ENCODE assay signal across 21 cellular contexts in genomic region chr5:174177976-174178600, GRCh38.
"Had no signal": no experiment of that assay in that cellular context is flagged by ENCODE, and none has a peak within 500 bp of the region (broad histone marks: within the 10 kb centered on the region; RNA-seq: fewer than 3 reads in every experiment).

No MANE protein-coding gene starts in this region.

- H3K36me3 ChIP-seq: heart left ventricle, sigmoid colon had no signal

- H3K4me3 ChIP-seq: heart left ventricle, sigmoid colon, testis had no signal

- H3K27ac ChIP-seq: heart left ventricle, sigmoid colon, testis, VCaP had no signal

- H3K4me1 Mint-ChIP-seq: activated CD4-positive, alpha-beta memory T cell treated with anti-CD3 and anti-CD28 coated beads, Interleukin-2, amount 10 ng/mL, durations not matched to agents 7 days and 5 days; activated CD4-positive, alpha-beta T cell treated with anti-CD3 and anti-CD28 coated beads, Interleukin-2, amount 10 ng/mL, durations not matched to agents 24 days and 14 days; activated naive CD8-positive, alpha-beta T cell treated with anti-CD3 and anti-CD28 coated beads, Interleukin-2, amount 10 ng/mL, durations not matched to agents 7 days and 5 days; memory B cell; nephron; T-cell had no signal

- H3K9me3 ChIP-seq: sigmoid colon, testis had no signal

- H3K4me3 Mint-ChIP-seq: activated CD4-positive, alpha-beta memory T cell treated with anti-CD3 and anti-CD28 coated beads, Interleukin-2, amount 10 ng/mL, durations not matched to agents 7 days and 5 days; activated CD4-positive, alpha-beta T cell treated with anti-CD3 and anti-CD28 coated beads, Interleukin-2, amount 10 ng/mL, durations not matched to agents 24 days and 14 days; activated naive CD4-positive, alpha-beta T cell treated with anti-CD3 and anti-CD28 coated beads for 36 hours; activated naive CD8-positive, alpha-beta T cell treated with anti-CD3 and anti-CD28 coated beads, Interleukin-2, amount 10 ng/mL, durations not matched to agents 7 days and 5 days; activated T-cell treated with anti-CD3 and anti-CD28 coated beads, Interleukin-2, amount 50 U/mL, for 72 hours; memory B cell; nephron; T-cell; T-helper 2 cell treated with Interferon-gamma antibody and Interleukin-4, amounts not matched to agents 5 μg/mL and 100 μg/mL, for 36 hours had no signal

- H3K36me3 Mint-ChIP-seq: activated naive CD8-positive, alpha-beta T cell treated with anti-CD3 and anti-CD28 coated beads, Interleukin-2, amount 10 ng/mL, durations not matched to agents 7 days and 5 days; memory B cell; T-cell had no signal

- H3K27me3 ChIP-seq: sigmoid colon, testis had no signal

- H3K27me3 Mint-ChIP-seq: activated CD4-positive, alpha-beta memory T cell treated with anti-CD3 and anti-CD28 coated beads, Interleukin-2, amount 10 ng/mL, durations not matched to agents 7 days and 5 days; activated CD4-positive, alpha-beta T cell treated with anti-CD3 and anti-CD28 coated beads, Interleukin-2, amount 10 ng/mL, durations not matched to agents 24 days and 14 days had no signal

- H3K27ac Mint-ChIP-seq: activated CD4-positive, alpha-beta memory T cell treated with anti-CD3 and anti-CD28 coated beads, Interleukin-2, amount 10 ng/mL, durations not matched to agents 7 days and 5 days; activated CD4-positive, alpha-beta T cell treated with anti-CD3 and anti-CD28 coated beads, Interleukin-2, amount 10 ng/mL, durations not matched to agents 24 days and 14 days; activated naive CD4-positive, alpha-beta T cell treated with anti-CD3 and anti-CD28 coated beads for 36 hours; activated naive CD8-positive, alpha-beta T cell treated with anti-CD3 and anti-CD28 coated beads, Interleukin-2, amount 10 ng/mL, durations not matched to agents 7 days and 5 days; activated T-cell treated with anti-CD3 and anti-CD28 coated beads, Interleukin-2, amount 50 U/mL, for 72 hours; memory B cell; nephron; T-cell; T-helper 2 cell treated with Interferon-gamma antibody and Interleukin-4, amounts not matched to agents 5 μg/mL and 100 μg/mL, for 36 hours had no signal

- H3K9me3 Mint-ChIP-seq: activated CD4-positive, alpha-beta memory T cell treated with anti-CD3 and anti-CD28 coated beads, Interleukin-2, amount 10 ng/mL, durations not matched to agents 7 days and 5 days; activated CD4-positive, alpha-beta T cell treated with anti-CD3 and anti-CD28 coated beads, Interleukin-2, amount 10 ng/mL, durations not matched to agents 24 days and 14 days; activated naive CD4-positive, alpha-beta T cell treated with anti-CD3 and anti-CD28 coated beads for 36 hours; activated naive CD8-positive, alpha-beta T cell treated with anti-CD3 and anti-CD28 coated beads, Interleukin-2, amount 10 ng/mL, durations not matched to agents 7 days and 5 days; activated T-cell treated with anti-CD3 and anti-CD28 coated beads, Interleukin-2, amount 50 U/mL, for 72 hours; memory B cell; nephron; T-cell; T-helper 2 cell treated with Interferon-gamma antibody and Interleukin-4, amounts not matched to agents 5 μg/mL and 100 μg/mL, for 36 hours had no signal

- H3K4me1 ChIP-seq: sigmoid colon had no signal

- ATAC-seq: activated CD4-positive, CD25-positive, alpha-beta regulatory T cell treated with anti-CD3 and anti-CD28 coated beads, Interleukin-2, amount 50 U/mL, for 24 hours; activated T-cell treated with anti-CD3 and anti-CD28 coated beads, Interleukin-2, amount 50 U/mL, for 72 hours; heart left ventricle; left cardiac atrium; T-cell had no signal

- DNase-seq: activated CD4-positive, alpha-beta memory T cell treated with anti-CD3 and anti-CD28 coated beads, Interleukin-2, amount 10 ng/mL, durations not matched to agents 7 days and 5 days; activated CD4-positive, alpha-beta T cell treated with anti-CD3 and anti-CD28 coated beads, Interleukin-2, amount 10 ng/mL, durations not matched to agents 24 days and 14 days; activated effector memory CD4-positive, alpha-beta T cell treated with Interleukin-2 at 50 U/mL for 16 hours; activated naive CD4-positive, alpha-beta T cell treated with anti-CD3 and anti-CD28 coated beads for 36 hours; activated naive CD8-positive, alpha-beta T cell treated with anti-CD3 and anti-CD28 coated beads, Interleukin-2, amount 10 ng/mL, durations not matched to agents 7 days and 5 days; activated T-cell treated with anti-CD3 and anti-CD28 coated beads, Interleukin-2, amount 50 U/mL, for 72 hours; amniotic stem cell; effector memory CD4-positive, alpha-beta T cell; heart left ventricle; left cardiac atrium; sigmoid colon; stimulated activated CD4-positive, alpha-beta T cell treated with anti-CD3 and anti-CD28 coated beads, Interleukin-4, amount 100 ng/mL, for 1 hour; stimulated activated naive CD4-positive, alpha-beta T cell; T-cell; testis; trophoblast cell had no signal
